18 cellular contexts compared by ENCODE assay signal in genomic region chr13:49549289-49549688, GRCh38. TPM values are rescaled to one million over a fixed set of nuclear protein-coding genes. Genes with fewer than 3 reads are reported as not detected.
DNase-seq lines count a peak whose midpoint lies in the region; ATAC-seq and TF ChIP-seq lines count a peak whose summit lies in the region.
"Had no signal": no experiment of that assay in that cellular context is flagged by ENCODE, and none has a peak within 500 bp of the region (broad histone marks: within the 10 kb centered on the region; RNA-seq: fewer than 3 reads in every experiment).

No MANE protein-coding gene starts in this region.

- H3K36me3 ChIP-seq in tibial artery: peaks cover 37 to 90% (median 39%) of the 10 kb centered on the region in 3 donors
- no peaks in the 10 kb centered on the region for H3K36me3 ChIP-seq in CD8-positive, alpha-beta memory T cell (ENCODE audit: insufficient read depth, low read length)

- TF ChIP-seq CTCF in C4-2B (conservative IDR thresholded peaks at IDR 0.05) (peak; percentile 24), HFFc6 (IDR thresholded peaks at IDR 0.05) (peak; percentile 33; the same call in 1 of the 2 replicates), chondrocyte (IDR thresholded peaks at IDR 0.05) (peak; percentile 28), tibial artery (IDR thresholded peaks at IDR 0.05) (peak in 1 of 2 experiments; percentile 20)

- H3K4me3 ChIP-seq in tibial artery: no peak overlapping the region
- no peak overlapping the region for H3K4me3 ChIP-seq in CD8-positive, alpha-beta memory T cell (ENCODE audit: low read length)
- H3K4me3 ChIP-seq: hepatocyte, K562, suprapubic skin had no signal

- H3K27ac ChIP-seq in C4-2B: no peak overlapping the region
- no peak overlapping the region for H3K27ac ChIP-seq in tibial artery
- H3K27ac ChIP-seq in CD8-positive, alpha-beta memory T cell (ENCODE audit: low read depth, low read length): no peak overlapping the region
- H3K27ac ChIP-seq: hepatocyte, suprapubic skin had no signal

- H3K27me3 Mint-ChIP-seq in HFFc6 (ENCODE audit: insufficient read depth): peaks cover 2% of the 10 kb centered on the region; the same call in 1 of the 2 replicates
- H3K27me3 Mint-ChIP-seq in chondrocyte (ENCODE audit: low read depth): no peaks in the 10 kb centered on the region
- peaks cover 0 to 1% of the 10 kb centered on the region in 2 donors for H3K27me3 Mint-ChIP-seq in CD8-positive, alpha-beta memory T cell
- H3K27me3 Mint-ChIP-seq: activated B cell treated with CpG ODN at 0.5 μM for 24 hours had no signal

- no peaks in the 10 kb centered on the region for H3K9me3 ChIP-seq in tibial artery
- H3K9me3 ChIP-seq in CD8-positive, alpha-beta memory T cell (ENCODE audit: low read length): no peaks in the 10 kb centered on the region
- H3K9me3 ChIP-seq: suprapubic skin had no signal

- CTCF ChIA-PET in CD8-positive, alpha-beta memory T cell (lab: Charles Lee): interaction anchor here (1.1 kb wide), 1 partner anchor 9 kb away, joined by 3 read pairs; no protein-coding TSS in a partner anchor

- H3K36me3 Mint-ChIP-seq in HFFc6 (ENCODE audit: low read depth) (peaks cover 15% of the 10 kb centered on the region), chondrocyte (ENCODE audit: low read depth) (peaks cover 25% of the 10 kb centered on the region)
- peaks cover 0 to 81% (median 26%) of the 10 kb centered on the region in 3 donors for H3K36me3 Mint-ChIP-seq in CD8-positive, alpha-beta memory T cell

- no peaks in the 10 kb centered on the region for H3K4me1 ChIP-seq in tibial artery
- H3K4me1 ChIP-seq in CD8-positive, alpha-beta memory T cell (ENCODE audit: insufficient read depth, low read length): no peaks in the 10 kb centered on the region
- H3K4me1 ChIP-seq: suprapubic skin had no signal

- intact Hi-C loops in tibial artery (cut with DNase I; ENCODE audit: low total_unique reads): no loop called here

- DNase-seq in HFFc6 (no peak), chondrocyte (ENCODE audit: low spot score) (no peak), left lobe of liver (ENCODE audit: low spot score) (no peak), tibial artery (no peak), mucosa of gallbladder (ENCODE audit: low spot score) (no peak), SHP77 treated with DMSO at 0.1 percent for 48 hours (lab: John Stamatoyannopoulos, UW) (no peak)
- no peak for DNase-seq in CD8-positive, alpha-beta memory T cell
- DNase-seq: activated B cell treated with CpG ODN at 0.5 μM for 24 hours, activated gamma-delta T cell treated with Interleukin-2 at 50 U/mL for 16 hours, aorta, dermis blood vessel endothelial cell, DMS153, NCI-H1105 had no signal

- H3K27ac Mint-ChIP-seq in HFFc6: no peak overlapping the region
- H3K27ac Mint-ChIP-seq in chondrocyte (ENCODE audit: unreplicated experiment): no peak overlapping the region
- no peak overlapping the region for H3K27ac Mint-ChIP-seq in CD8-positive, alpha-beta memory T cell
- H3K27ac Mint-ChIP-seq: activated B cell treated with CpG ODN at 0.5 μM for 24 hours; T-helper 1 cell treated with Interleukin-12 subunit alpha and Interleukin-12 subunit beta and Interleukin-4 antibody, amounts not matched to agents 30 μg/mL and 1 μg/mL, for 36 hours had no signal

- H3K27me3 ChIP-seq in tibial artery: no peaks in the 10 kb centered on the region
- no peaks in the 10 kb centered on the region for H3K27me3 ChIP-seq in CD8-positive, alpha-beta memory T cell (ENCODE audit: insufficient read depth, low read length, poor library complexity, severe bottlenecking)
- H3K27me3 ChIP-seq: hepatocyte, suprapubic skin had no signal

- no peaks in the 10 kb centered on the region for H3K4me1 Mint-ChIP-seq in HFFc6 (ENCODE audit: low read depth)
- no peaks in the 10 kb centered on the region for H3K4me1 Mint-ChIP-seq in chondrocyte (ENCODE audit: low read depth)
- H3K4me1 Mint-ChIP-seq in CD8-positive, alpha-beta memory T cell: no peaks in the 10 kb centered on the region

- H3K9me3 Mint-ChIP-seq in HFFc6 (no peaks in the 10 kb centered on the region), chondrocyte (ENCODE audit: low read depth) (no peaks in the 10 kb centered on the region)
- no peaks in the 10 kb centered on the region for H3K9me3 Mint-ChIP-seq in CD8-positive, alpha-beta memory T cell
- H3K9me3 Mint-ChIP-seq: activated B cell treated with CpG ODN at 0.5 μM for 24 hours; T-helper 1 cell treated with Interleukin-12 subunit alpha and Interleukin-12 subunit beta and Interleukin-4 antibody, amounts not matched to agents 30 μg/mL and 1 μg/mL, for 36 hours had no signal

- peak; percentile 60 for ATAC-seq in left lobe of liver
- ATAC-seq: K562 had no signal

- POLR2A ChIA-PET in CD8-positive, alpha-beta memory T cell (lab: Charles Lee): no interaction called here

- H3K4me3 Mint-ChIP-seq in HFFc6: no peak overlapping the region
- H3K4me3 Mint-ChIP-seq in chondrocyte (ENCODE audit: unreplicated experiment): no peak overlapping the region
- H3K4me3 Mint-ChIP-seq in CD8-positive, alpha-beta memory T cell: no peak overlapping the region
- H3K4me3 Mint-ChIP-seq: activated B cell treated with CpG ODN at 0.5 μM for 24 hours; T-helper 1 cell treated with Interleukin-12 subunit alpha and Interleukin-12 subunit beta and Interleukin-4 antibody, amounts not matched to agents 30 μg/mL and 1 μg/mL, for 36 hours had no signal

RNA-seq across cellular contexts. Expression of gene RCBTB1, which starts 36.1 kb away (rescaled TPM):
- 10 to 100 TPM; 13.3 to 17.4 (median 15.6) TPM for total RNA-seq in HFFc6 (2021; fragmentation: NEBNext Ultra II Directional; extraction: Animal tissue kit (Norgen Biotek cat#: 25700))
- total RNA-seq in chondrocyte: 20.1 to 21.3 TPM (median 20.6 TPM) in 3 replicates
- total RNA-seq in left lobe of liver: 7.2 TPM
- total RNA-seq in mucosa of gallbladder: 22.8 TPM
- total RNA-seq in CD8-positive, alpha-beta memory T cell: 10 to 100 TPM; 19.3 to 21.2 TPM
- 7.3 TPM for polyA plus RNA-seq in CD8-positive, alpha-beta memory T cell

RNA-seq across cellular contexts. Expression of gene PHF11, which starts 53.5 kb away (rescaled TPM):
- total RNA-seq in HFFc6 (2021; fragmentation: NEBNext Ultra II Directional; extraction: Animal tissue kit (Norgen Biotek cat#: 25700)): 10 to 100 TPM; 17.6 to 31.0 (median 25.3) TPM
- 20.4 to 26.0 TPM (median 24.6 TPM) in 3 replicates for total RNA-seq in chondrocyte
- 11.7 TPM for total RNA-seq in left lobe of liver
- total RNA-seq in mucosa of gallbladder: 36.7 TPM
- total RNA-seq in CD8-positive, alpha-beta memory T cell: 10 to 100 TPM; 39.1 to 43.5 TPM
- 92.6 TPM for polyA plus RNA-seq in CD8-positive, alpha-beta memory T cell
